ENCODE assay signal across 12 cellular contexts in genomic region chr7:116139007-116139406, GRCh38.
DNase-seq lines count a peak whose midpoint lies in the region; ATAC-seq, FAIRE-seq and TF ChIP-seq lines count a peak whose summit lies in the region.
"Had no signal": no experiment of that assay in that cellular context is flagged by ENCODE, and none has a peak within 500 bp of the region (broad histone marks: within the 10 kb centered on the region; RNA-seq: fewer than 3 reads in every experiment).

No MANE protein-coding gene starts in this region.

- peaks cover 29% of the 10 kb centered on the region for H3K4me1 Mint-ChIP-seq in activated naive CD4-positive, alpha-beta T cell treated with anti-CD3 and anti-CD28 coated beads, Interleukin-2, amount 10 ng/mL, durations not matched to agents 7 days and 5 days

- in situ Hi-C loops in GM12878 (cut with MboI) = loop anchor here (5.0 kb wide), 1 partner anchor 98 kb away; no protein-coding TSS in a partner anchor

- POLR2A ChIA-PET in GM12878 (lab: Charles Lee) = interaction anchor here (1.5 kb wide), 1 partner anchor 14 kb away, joined by 3 read pairs; no protein-coding TSS in a partner anchor

- no peaks in the 10 kb centered on the region for H3K79me2 ChIP-seq in GM12878 (ENCODE audit: control insufficient read depth, insufficient read depth, low read length)

- peaks cover 10% of the 10 kb centered on the region for H3K36me3 Mint-ChIP-seq in activated naive CD4-positive, alpha-beta T cell treated with anti-CD3 and anti-CD28 coated beads, Interleukin-2, amount 10 ng/mL, durations not matched to agents 7 days and 5 days
- H3K36me3 Mint-ChIP-seq: stimulated activated effector memory CD8-positive, alpha-beta T cell treated with anti-CD3 and anti-CD28 coated beads, Interleukin-12 subunit alpha, Interleukin-12 subunit beta, amount 100 ng/mL, for 72 hours had no signal

- SMC1A ChIA-PET in GM12878 (lab: Charles Lee; ENCODE audit: uncharacterized antibody, unreplicated experiment) = interaction anchor here (0.6 to 2.9 kb wide), 16 partner anchors 11 to 453 kb away, joined by 3 to 13 read pairs (median 4); no protein-coding TSS in a partner anchor

- CTCF ChIA-PET in GM12878 (lab: Yijun Ruan, JAX) = interaction anchor here (0.7 to 8.3 kb wide), 27 partner anchors 10 to 672 kb away, joined by 3 to 72 read pairs (median 5); no protein-coding TSS in a partner anchor
- CTCF ChIA-PET in activated naive CD4-positive, alpha-beta T cell treated with anti-CD3 and anti-CD28 coated beads, Interleukin-2, amount 10 ng/mL, durations not matched to agents 7 days and 5 days (lab: Charles Lee) = interaction anchor here (0.6 to 1.7 kb wide), 17 partner anchors 19 to 452 kb away, joined by 3 to 20 read pairs (median 5); partner anchors contain the start of gene TES

- TF ChIP-seq EP300 in GM12878 (IDR thresholded peaks at IDR 0.05; ENCODE audit: borderline replicate concordance in 1 of 2, control insufficient read depth in 1 of 2, low read depth in 2 of 2, low read length in 2 of 2) = no peak

- TF ChIP-seq RAD21 in GM12878 (IDR thresholded peaks at IDR 0.05; ENCODE audit: insufficient read depth, low read depth, low read length) = no peak

- no peak overlapping the region for H3K4me3 ChIP-seq in GM12878
- H3K4me3 ChIP-seq: lower lobe of right lung had no signal

- H3K27me3 ChIP-seq in GM12878 (replicated peaks in 1 of 2; ENCODE audit: control insufficient read depth in 2 of 2, insufficient read depth in 2 of 2, low read length in 1 of 2) = no peaks in the 10 kb centered on the region

- H3K27ac Mint-ChIP-seq in activated naive CD4-positive, alpha-beta T cell treated with anti-CD3 and anti-CD28 coated beads, Interleukin-2, amount 10 ng/mL, durations not matched to agents 7 days and 5 days = no peak overlapping the region
- H3K27ac Mint-ChIP-seq: activated CD8-positive, alpha-beta T cell treated with anti-CD3 and anti-CD28 coated beads for 36 hours; stimulated activated effector memory CD8-positive, alpha-beta T cell treated with anti-CD3 and anti-CD28 coated beads, Interleukin-12 subunit alpha, Interleukin-12 subunit beta, amount 100 ng/mL, for 72 hours had no signal

- no TSS peak for BruUV-seq in GM12878 (replicated peaks; lab: Mats Ljungman, UMichigan)

- intact Hi-C loops in GM12878 (cut with micrococcal nuclease; ENCODE audit: unreplicated experiment) = loop anchor here (2.0 to 10.0 kb wide), 2 partner anchors 34 to 446 kb away; no protein-coding TSS in a partner anchor

- 46% methylated on average over 6 of the region's 6 CpGs for WGBS in GM12878 (ENCODE audit: insufficient coverage, insufficient replicate concordance, low lambda C conversion rate, missing lambda C conversion rate)

- no peak overlapping the region for H2AFZ ChIP-seq in GM12878 (ENCODE audit: control insufficient read depth, low read depth, low read length)

- DNase-seq in HPDE6-E6E7 (ENCODE audit: extremely low spot score) (peak; percentile 21), GM12878 (ENCODE audit: low read depth, low spot score) (no peak), hippocampal formation (lab: John Stamatoyannopoulos, UW) (peak; percentile 50 to 71), retina (peak; percentile 80), NCI-H774 (lab: John Stamatoyannopoulos, UW) (no peak)
- no peak for DNase-seq in activated naive CD4-positive, alpha-beta T cell treated with anti-CD3 and anti-CD28 coated beads, Interleukin-2, amount 10 ng/mL, durations not matched to agents 7 days and 5 days
- DNase-seq: activated CD8-positive, alpha-beta T cell treated with anti-CD3 and anti-CD28 coated beads for 36 hours; lower lobe of right lung; MV-4-11 had no signal

- H3K9ac ChIP-seq in GM12878 (ENCODE audit: control insufficient read depth, insufficient read depth, low read length) = no peak overlapping the region

- TF ChIP-seq CTCF in GM12878 (IDR thresholded peaks at IDR 0.05 in 2 of 3, conservative IDR thresholded peaks at IDR 0.05 in 1 of 3; ENCODE audit: control insufficient read depth in 2 of 3, extremely low read depth in 1 of 3, insufficient read depth in 1 of 3, low read depth in 3 of 3, low read length in 3 of 3) = no peak

- no peaks in the 10 kb centered on the region for H3K4me1 ChIP-seq in GM12878 (ENCODE audit: control insufficient read depth, insufficient read depth, low read length)

- H3K9me3 ChIP-seq in GM12878 (replicated peaks; ENCODE audit: control insufficient read depth, insufficient read depth, low read length) = no peaks in the 10 kb centered on the region
- H3K9me3 ChIP-seq: lower lobe of right lung had no signal

- RAD21 ChIA-PET in GM12878 (lab: Charles Lee; ENCODE audit: unreplicated experiment) = interaction anchor here (0.9 to 2.5 kb wide), 10 partner anchors 24 to 452 kb away, joined by 3 to 23 read pairs (median 8); no protein-coding TSS in a partner anchor

- FAIRE-seq in GM12878 (lab: Jason Lieb, UNC) = no peak

- H3K36me3 ChIP-seq in GM12878 (ENCODE audit: control insufficient read depth in 2 of 2, insufficient read depth in 2 of 2, low read length in 1 of 2) = no peaks in the 10 kb centered on the region
- H3K36me3 ChIP-seq: lower lobe of right lung had no signal

- H3K27ac ChIP-seq in GM12878 (ENCODE audit: control insufficient read depth, insufficient read depth) = no peak overlapping the region
- H3K27ac ChIP-seq: lower lobe of right lung had no signal

- ATAC-seq in GM12878 = peak; percentile 20; the same call in 2 of the 3 replicates
- ATAC-seq in GM19467 (IDR thresholded peaks at IDR 0.05; ENCODE audit: unreplicated experiment) = no peak
- ATAC-seq in HG02610 (IDR thresholded peaks at IDR 0.05; ENCODE audit: unreplicated experiment) = no peak

- no peak overlapping the region for H3K4me3 Mint-ChIP-seq in activated naive CD4-positive, alpha-beta T cell treated with anti-CD3 and anti-CD28 coated beads, Interleukin-2, amount 10 ng/mL, durations not matched to agents 7 days and 5 days
- H3K4me3 Mint-ChIP-seq: activated CD8-positive, alpha-beta T cell treated with anti-CD3 and anti-CD28 coated beads for 36 hours; stimulated activated effector memory CD8-positive, alpha-beta T cell treated with anti-CD3 and anti-CD28 coated beads, Interleukin-12 subunit alpha, Interleukin-12 subunit beta, amount 100 ng/mL, for 72 hours had no signal

- H3K27me3 Mint-ChIP-seq in activated naive CD4-positive, alpha-beta T cell treated with anti-CD3 and anti-CD28 coated beads, Interleukin-2, amount 10 ng/mL, durations not matched to agents 7 days and 5 days = peaks cover 5% of the 10 kb centered on the region

- TF ChIP-seq POLR2A in GM12878 (IDR thresholded peaks at IDR 0.05; ENCODE audit: low read depth, low read length) = no peak

- peaks cover 9% of the 10 kb centered on the region for H3K9me3 Mint-ChIP-seq in activated naive CD4-positive, alpha-beta T cell treated with anti-CD3 and anti-CD28 coated beads, Interleukin-2, amount 10 ng/mL, durations not matched to agents 7 days and 5 days
- H3K9me3 Mint-ChIP-seq: activated CD8-positive, alpha-beta T cell treated with anti-CD3 and anti-CD28 coated beads for 36 hours; stimulated activated effector memory CD8-positive, alpha-beta T cell treated with anti-CD3 and anti-CD28 coated beads, Interleukin-12 subunit alpha, Interleukin-12 subunit beta, amount 100 ng/mL, for 72 hours had no signal

- no peak overlapping the region for H3K4me2 ChIP-seq in GM12878 (ENCODE audit: control insufficient read depth, insufficient read depth)

- no peaks in the 10 kb centered on the region for H4K20me1 ChIP-seq in GM12878 (ENCODE audit: control insufficient read depth, insufficient read depth)

TF ChIP-seq in GM12878, 131 proteins besides CTCF, POLR2A, EP300 and RAD21 (continues in another document):
- TF ChIP-seq ATF3 (IDR thresholded peaks at IDR 0.05; ENCODE audit: borderline replicate concordance, extremely low read depth, low read depth, low read length) = no peak
- no peak for TF ChIP-seq TCF7 (IDR thresholded peaks at IDR 0.05; ENCODE audit: borderline replicate concordance)
- no peak for TF ChIP-seq MTA3 (IDR thresholded peaks at IDR 0.05; ENCODE audit: borderline replicate concordance, low read length)
- no peak for TF ChIP-seq TAF1 (IDR thresholded peaks at IDR 0.05; ENCODE audit: borderline replicate concordance, low read depth, low read length)
- no peak for TF ChIP-seq KLF5 (IDR thresholded peaks at IDR 0.05; ENCODE audit: partially characterized antibody)
- no peak for TF ChIP-seq NR2F1 (conservative IDR thresholded peaks at IDR 0.05)
- TF ChIP-seq ZSCAN29 (IDR thresholded peaks at IDR 0.05) = no peak
- no peak for TF ChIP-seq ASH2L (IDR thresholded peaks at IDR 0.05; ENCODE audit: borderline replicate concordance, low read depth)
- no peak for TF ChIP-seq BMI1 (IDR thresholded peaks at IDR 0.05; ENCODE audit: borderline replicate concordance)
- no peak for TF ChIP-seq ZBTB11 (CRISPR knock-in tag; IDR thresholded peaks at IDR 0.05)
- TF ChIP-seq SUPT20H (IDR thresholded peaks at IDR 0.05; ENCODE audit: borderline replicate concordance, control insufficient read depth, low read depth, low read length) = no peak
- no peak for TF ChIP-seq ZNF217 (IDR thresholded peaks at IDR 0.05)

Comparison
In these comparisons a context has a peak if more than half of its experiments do, and no peak if none do; other contexts are left out.
1. DNase-seq: peak in HPDE6-E6E7 (single experiment), hippocampal formation (2 of 2) and retina (single experiment); none in GM12878 (single experiment), NCI-H774 (single experiment) and activated naive CD4-positive, alpha-beta T cell treated with anti-CD3 and anti-CD28 coated beads, Interleukin-2, amount 10 ng/mL, durations not matched to agents 7 days and 5 days (single experiment).